ENCODE assay signal across 8 cellular contexts in genomic region chr14:60247994-60248696, GRCh38. TPM values are rescaled to one million over a fixed set of nuclear protein-coding genes. Genes with fewer than 3 reads are reported as not detected.
A peak's percentile ranks its signal among the peaks of the same experiment; 100 is the strongest.
DNase-seq lines count a peak whose midpoint lies in the region; ATAC-seq and TF ChIP-seq lines count a peak whose summit lies in the region.

No MANE protein-coding gene starts in this region.

- no peaks in the 10 kb centered on the region for H3K9me3 Mint-ChIP-seq in chondrocyte (ENCODE audit: low read depth)

- H3K4me3 ChIP-seq in ACC112 (ENCODE audit: low read depth, low read length): peak overlapping the region; percentile 92
- peak overlapping the region; percentile 57 for H3K4me3 ChIP-seq in kidney epithelial cell (ENCODE audit: low read depth, low read length)

- peaks cover 35% of the 10 kb centered on the region for H3K79me2 ChIP-seq in ACC112 (ENCODE audit: control insufficient read depth, insufficient read depth, low read length, unreplicated experiment)

- H3K27ac ChIP-seq in ACC112 (ENCODE audit: low read depth, low read length): peak overlapping the region; percentile 75

- H3K4me1 ChIP-seq in ACC112 (ENCODE audit: control insufficient read depth, insufficient read depth, low read length, unreplicated experiment): peaks cover 20% of the 10 kb centered on the region

- peaks cover 43% of the 10 kb centered on the region for H3K4me1 Mint-ChIP-seq in chondrocyte (ENCODE audit: low read depth)

- H3K4me3 Mint-ChIP-seq in chondrocyte (ENCODE audit: unreplicated experiment): peak overlapping the region; percentile 90

- no peaks in the 10 kb centered on the region for H3K36me3 Mint-ChIP-seq in chondrocyte (ENCODE audit: low read depth)

- peak overlapping the region; percentile 99 for H3K27ac Mint-ChIP-seq in chondrocyte (ENCODE audit: unreplicated experiment)

- H3K36me3 ChIP-seq in ACC112 (ENCODE audit: insufficient read depth, low read length) (no peaks in the 10 kb centered on the region), kidney epithelial cell (ENCODE audit: control insufficient read depth, insufficient read depth, low read length) (no peaks in the 10 kb centered on the region)

- no peaks in the 10 kb centered on the region for H3K27me3 Mint-ChIP-seq in chondrocyte (ENCODE audit: low read depth)

- TF ChIP-seq CTCF in chondrocyte (IDR thresholded peaks at IDR 0.05) (no peak), kidney epithelial cell (IDR thresholded peaks at IDR 0.05; ENCODE audit: insufficient read depth, low read length, poor library complexity, severe bottlenecking) (no peak)

- H3K27me3 ChIP-seq in ACC112 (ENCODE audit: insufficient read depth, low read length): no peaks in the 10 kb centered on the region
- no peaks in the 10 kb centered on the region for H3K27me3 ChIP-seq in kidney epithelial cell (ENCODE audit: control insufficient read depth, insufficient read depth, low read length)

- H2AFZ ChIP-seq in ACC112 (ENCODE audit: low read length, unreplicated experiment): peak overlapping the region; percentile 90

- DNase-seq in NCI-H446 (lab: John Stamatoyannopoulos, UW) (peak; percentile 86 to 87), chondrocyte (ENCODE audit: low spot score) (no peak), kidney epithelial cell (ENCODE audit: low read depth) (peak; percentile 61)
- peak; percentile 66 to 75 for DNase-seq in activated CD4-positive, alpha-beta T cell treated with anti-CD3 and anti-CD28 coated beads for 24 hours (ENCODE audit: low read depth in 2 of 2)
- peak; percentile 89 for DNase-seq in stimulated activated CD4-positive, alpha-beta T cell treated with anti-CD3 and anti-CD28 coated beads, Interleukin-15, amount 100 ng/mL, for 24 hours

- ATAC-seq in GM18907 (IDR thresholded peaks at IDR 0.05; ENCODE audit: unreplicated experiment) (peak; percentile 70), HG03175 (IDR thresholded peaks at IDR 0.05; ENCODE audit: unreplicated experiment) (peak; percentile 66)

RNA-seq across cellular contexts. Expression of gene PPM1A, which starts 0.9 kb away (rescaled TPM):
- total RNA-seq in chondrocyte (42.7 to 51.5 TPM (median 43.9 TPM) in 3 replicates), kidney epithelial cell (24.6 and 26.1 TPM in 2 replicates)
